Comparison of ENCODE assay signal across 19 cellular contexts in genomic region chr18:23880931-23881330, GRCh38.
"Had no signal": no experiment of that assay in that cellular context is flagged by ENCODE, and none has a peak within 500 bp of the region (broad histone marks: within the 10 kb centered on the region; RNA-seq: fewer than 3 reads in every experiment).

No MANE protein-coding gene starts in this region.

- H3K36me3 ChIP-seq: SJCRH30 had no signal

- H3K27me3 ChIP-seq: SJCRH30 had no signal

- H3K9ac ChIP-seq: KMS-11 had no signal

- H3K4me1 ChIP-seq: SJCRH30 had no signal

- H3K4me3 ChIP-seq: K562, SJCRH30 had no signal

- DNase-seq: Kasumi-1, MV-4-11, NCI-H1048, NCI-H1105, NCI-H1436 treated with DMSO at 0.1 percent for 48 hours, NCI-H1694, NCI-H2029 treated with DMSO at 0.1 percent for 48 hours, NCI-H2171 treated with DMSO at 0.1 percent for 48 hours, NCI-H345, NCI-H446 treated with DMSO at 0.1 percent for 48 hours, NCI-H526, NCI-H774, RPMI8226, SJCRH30 had no signal

- H3K27ac ChIP-seq: HL-60, KMS-11, SJCRH30 had no signal

- H3K9me3 ChIP-seq: SJCRH30 had no signal

- ATAC-seq: K562, Right ventricle myocardium inferior, SK-N-SH treated with all-trans-retinoic acid at 6 μM for 48 hours had no signal

- H3K4me2 ChIP-seq: KMS-11 had no signal
